8 cellular contexts compared by ENCODE assay signal in the genomic region with DNA sequence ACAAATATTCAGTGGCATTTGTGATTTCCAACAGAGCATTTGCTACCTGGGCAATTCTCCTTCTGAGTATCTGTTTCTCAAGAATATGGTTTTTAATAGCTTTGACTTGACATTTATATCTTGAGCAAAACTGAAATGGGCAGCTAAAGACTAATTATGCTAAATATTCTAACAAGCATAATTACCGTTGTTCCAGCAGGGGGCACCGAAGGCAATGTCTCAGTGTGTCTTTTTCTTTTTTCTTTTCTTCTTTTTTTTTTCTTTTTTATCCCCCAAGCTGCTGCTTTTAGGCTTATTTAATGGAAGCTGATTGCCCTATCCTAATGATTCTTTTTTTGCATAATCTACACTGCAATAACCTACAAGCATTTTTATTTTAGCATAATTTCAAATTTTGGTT.
DNase-seq lines count a peak whose midpoint lies in the region; ATAC-seq and TF ChIP-seq lines count a peak whose summit lies in the region.

No MANE protein-coding gene starts in this region.

- peak; percentile 41 for DNase-seq in stimulated activated naive CD8-positive, alpha-beta T cell treated with anti-CD3 and anti-CD28 coated beads, Interleukin-15, Interleukin-2, amounts not matched to agents 100 U/mL and 50 U/mL, for 24 hours
- no peak for DNase-seq in stimulated activated naive CD8-positive, alpha-beta T cell treated with anti-CD3 and anti-CD28 coated beads, Interleukin-15, amount 100 ng/mL, for 72 hours
- peak; percentile 45 for DNase-seq in NCI-H2171 (lab: John Stamatoyannopoulos, UW)
- DNase-seq in nephron progenitor cell: peak; percentile 43
- no peak for DNase-seq in NCI-H128 (lab: John Stamatoyannopoulos, UW; ENCODE audit: unreplicated experiment)
- no peak for DNase-seq in NCI-H2107 treated with DMSO at 0.1 percent for 48 hours (lab: John Stamatoyannopoulos, UW; ENCODE audit: unreplicated experiment)
- no peak for DNase-seq in GM19238 (ENCODE audit: insufficient read length, low spot score)

- TF ChIP-seq CTCF in brain (conservative IDR thresholded peaks at IDR 0.05) (peak; percentile 58 to 76), nephron progenitor cell (IDR thresholded peaks at IDR 0.05) (peak; percentile 62)

- H3K9me3 Mint-ChIP-seq in stimulated activated naive CD8-positive, alpha-beta T cell treated with anti-CD3 and anti-CD28 coated beads, Interleukin-15, amount 100 ng/mL, for 72 hours: peaks cover 5 to 14% of the 10 kb centered on the region in 2 donors
- H3K9me3 Mint-ChIP-seq in brain: peaks cover 0 to 3% (median 0%) of the 10 kb centered on the region in 5 experiments
- no peaks in the 10 kb centered on the region for H3K9me3 Mint-ChIP-seq in nephron progenitor cell

- H3K36me3 Mint-ChIP-seq in brain (no peaks in the 10 kb centered on the region), nephron progenitor cell (ENCODE audit: low read depth) (no peaks in the 10 kb centered on the region)

- no peak overlapping the region for H3K27ac Mint-ChIP-seq in stimulated activated naive CD8-positive, alpha-beta T cell treated with anti-CD3 and anti-CD28 coated beads, Interleukin-15, amount 100 ng/mL, for 72 hours
- H3K27ac Mint-ChIP-seq in brain (peak overlapping the region in 1 of 5 experiments; percentile 91), nephron progenitor cell (no peak overlapping the region)

- no peaks in the 10 kb centered on the region for H3K4me1 Mint-ChIP-seq in stimulated activated naive CD8-positive, alpha-beta T cell treated with anti-CD3 and anti-CD28 coated beads, Interleukin-15, amount 100 ng/mL, for 72 hours
- peaks cover 47% of the 10 kb centered on the region for H3K4me1 Mint-ChIP-seq in brain
- H3K4me1 Mint-ChIP-seq in nephron progenitor cell: peaks cover 34% of the 10 kb centered on the region

- ATAC-seq in stimulated activated naive CD8-positive, alpha-beta T cell treated with anti-CD3 and anti-CD28 coated beads, Interleukin-15, Interleukin-2, amounts not matched to agents 100 U/mL and 50 U/mL, for 24 hours: no peak
- ATAC-seq in stimulated activated naive CD8-positive, alpha-beta T cell treated with anti-CD3 and anti-CD28 coated beads, Interleukin-15, amount 100 ng/mL, for 72 hours: no peak

- H3K27me3 Mint-ChIP-seq in stimulated activated naive CD8-positive, alpha-beta T cell treated with anti-CD3 and anti-CD28 coated beads, Interleukin-15, amount 100 ng/mL, for 72 hours: no peaks in the 10 kb centered on the region
- no peaks in the 10 kb centered on the region for H3K27me3 Mint-ChIP-seq in brain
- H3K27me3 Mint-ChIP-seq in nephron progenitor cell (ENCODE audit: low read depth, poor library complexity): peaks cover 10% of the 10 kb centered on the region

- no peak overlapping the region for H3K4me3 Mint-ChIP-seq in stimulated activated naive CD8-positive, alpha-beta T cell treated with anti-CD3 and anti-CD28 coated beads, Interleukin-15, amount 100 ng/mL, for 72 hours
- H3K4me3 Mint-ChIP-seq in brain (no peak overlapping the region), nephron progenitor cell (no peak overlapping the region)

Comparison
In these comparisons a context has a peak if more than half of its experiments do, and no peak if none do; other contexts are left out.
1. DNase-seq: peak in stimulated activated naive CD8-positive, alpha-beta T cell treated with anti-CD3 and anti-CD28 coated beads, Interleukin-15, Interleukin-2, amounts not matched to agents 100 U/mL and 50 U/mL, for 24 hours (single experiment), NCI-H2171 (single experiment) and nephron progenitor cell (single experiment); none in stimulated activated naive CD8-positive, alpha-beta T cell treated with anti-CD3 and anti-CD28 coated beads, Interleukin-15, amount 100 ng/mL, for 72 hours (0 of 2), NCI-H128 (single experiment), NCI-H2107 treated with DMSO at 0.1 percent for 48 hours (single experiment) and GM19238 (single experiment).